In the genomic region with DNA sequence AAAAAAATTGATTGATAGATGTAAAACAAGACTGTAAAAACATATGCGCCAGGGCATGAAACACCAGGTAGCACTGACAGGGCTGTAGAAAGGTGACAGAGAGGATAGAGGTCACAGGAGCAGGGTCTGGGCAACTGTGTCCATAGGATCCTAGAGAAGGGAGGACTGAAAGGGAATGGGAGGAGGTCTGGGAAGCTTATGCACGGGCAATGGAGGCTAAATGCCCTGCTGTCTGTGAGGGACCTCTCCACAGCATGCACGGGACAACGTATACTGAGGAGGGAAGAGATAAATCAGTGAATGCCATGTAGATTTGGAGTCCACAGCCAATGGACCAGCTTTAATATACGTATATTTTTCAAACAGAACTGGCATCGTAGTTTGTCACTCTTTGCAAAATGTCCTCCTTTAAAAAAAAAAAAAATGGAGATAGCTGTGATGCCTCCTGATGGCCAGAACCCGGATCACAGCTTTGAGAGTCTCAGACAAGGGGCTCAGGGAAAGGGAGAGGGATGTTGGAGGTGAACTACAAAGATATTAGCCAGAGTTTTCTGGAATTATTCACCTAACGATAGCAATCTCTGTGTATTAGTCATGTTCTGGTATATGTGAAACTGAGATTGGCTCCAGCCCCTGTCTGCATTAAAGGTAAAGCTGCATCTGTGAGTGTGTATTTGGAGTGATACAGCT, we compare ENCODE assay signal across 18 cellular contexts. TPM values are rescaled to one million over a fixed set of nuclear protein-coding genes. Genes with fewer than 3 reads are reported as not detected.
DNase-seq lines count a peak whose midpoint lies in the region; ATAC-seq, FAIRE-seq and TF ChIP-seq lines count a peak whose summit lies in the region.
"Had no signal": no experiment of that assay in that cellular context is flagged by ENCODE, and none has a peak within 500 bp of the region (broad histone marks: within the 10 kb centered on the region; RNA-seq: fewer than 3 reads in every experiment).

No MANE protein-coding gene starts in this region.

- no peak overlapping the region for H2AFZ ChIP-seq in IMR-90 (replicated peaks; ENCODE audit: low read length, poor library complexity)
- H2AFZ ChIP-seq: PC-9 had no signal

- H2BK120ac ChIP-seq in IMR-90 (ENCODE audit: low read depth, low read length) (peak overlapping the region; percentile 10; the same call in 1 of the 2 replicates), mesendoderm (ENCODE audit: low read depth, low read length) (no peak overlapping the region)

- H2BK15ac ChIP-seq in IMR-90 (ENCODE audit: low read depth, low read length) = no peak overlapping the region
- no peak overlapping the region for H2BK15ac ChIP-seq in mesendoderm (replicated peaks; ENCODE audit: low read depth)

- H4K8ac ChIP-seq in IMR-90 (ENCODE audit: low read depth in 2 of 2, low read length in 2 of 2) (no peak overlapping the region), mesendoderm (ENCODE audit: low read depth, low read length) (no peak overlapping the region)

- no peak overlapping the region for H2AK5ac ChIP-seq in IMR-90 (ENCODE audit: low read depth, low read length)
- no peak overlapping the region for H2AK5ac ChIP-seq in mesendoderm (ENCODE audit: low read length)

- H3K4me3 ChIP-seq in IMR-90 (ENCODE audit: insufficient read depth, low read depth, low read length) (no peak overlapping the region), bronchial epithelial cell (ENCODE audit: low read depth, low read length) (no peak overlapping the region), mesendoderm (ENCODE audit: low read length) (no peak overlapping the region)
- H3K4me3 ChIP-seq: left ventricle myocardium inferior, PC-9 had no signal

- no peaks in the 10 kb centered on the region; the same call in 1 of the 2 replicates for H3K4me1 ChIP-seq in IMR-90 (ENCODE audit: control insufficient read depth, insufficient read depth, low read length)
- no peaks in the 10 kb centered on the region for H3K4me1 ChIP-seq in mesendoderm (ENCODE audit: control insufficient read depth, low read depth, low read length)
- H3K4me1 ChIP-seq: left ventricle myocardium inferior had no signal

- no peak overlapping the region for H3K9ac ChIP-seq in IMR-90 (ENCODE audit: low read depth, low read length)
- H3K9ac ChIP-seq in mesendoderm (ENCODE audit: low read length) = no peak overlapping the region

- no peak overlapping the region for H3K27ac ChIP-seq in IMR-90 (ENCODE audit: insufficient read depth, low read length)
- no peak overlapping the region for H3K27ac ChIP-seq in mesendoderm (ENCODE audit: low read depth, low read length)
- H3K27ac ChIP-seq: left ventricle myocardium inferior, PC-9 had no signal

- no peak for TF ChIP-seq POLR2A in IMR-90 (IDR thresholded peaks at IDR 0.05; ENCODE audit: low read depth, low read length)

- DNase-seq in IMR-90 = peak; percentile 33
- peak; percentile 13 for DNase-seq in bronchial epithelial cell (ENCODE audit: low read depth)
- no peak for DNase-seq in mesendoderm
- no peak for DNase-seq in activated T-cell treated with anti-CD3 and anti-CD28 coated beads, Interleukin-2, amount 50 U/mL, for 48 hours
- DNase-seq in G401 (ENCODE audit: low spot score) = no peak
- no peak for DNase-seq in activated CD4-positive, alpha-beta T cell treated with anti-CD3 and anti-CD28 coated beads, Interleukin-2, amount 50 U/mL, for 1 hour
- DNase-seq: activated CD4-positive, alpha-beta memory T cell treated with anti-CD3 and anti-CD28 coated beads, Interleukin-2, amount 10 ng/mL, durations not matched to agents 7 days and 5 days; activated naive CD8-positive, alpha-beta T cell treated with anti-CD3 and anti-CD28 coated beads for 36 hours; activated T-cell treated with anti-CD3 and anti-CD28 coated beads, Interleukin-2, amount 50 U/mL, for 4 hours; Calu3; effector CD4-positive, alpha-beta T cell; left ventricle myocardium inferior; MM.1S; NCI-H2029 treated with DMSO at 0.1 percent for 48 hours; NCI-H524 treated with DMSO at 0.1 percent for 48 hours; PC-9 had no signal

- dilution Hi-C loops in IMR-90 (cut with HindIII; ENCODE audit: low sequenced_read_pairs, unreplicated experiment) = no loop called here

- TF ChIP-seq CTCF in IMR-90 (conservative IDR thresholded peaks at IDR 0.05; ENCODE audit: low read depth, low read length) = no peak
- no peak for TF ChIP-seq CTCF in bronchial epithelial cell (IDR thresholded peaks at IDR 0.05; ENCODE audit: insufficient read depth, low read length, severe bottlenecking)

- no peak overlapping the region; the same call in 1 of the 2 replicates for H3K23ac ChIP-seq in IMR-90 (ENCODE audit: low read depth, low read length)
- no peak overlapping the region for H3K23ac ChIP-seq in mesendoderm (ENCODE audit: low read length)

- H3K36me3 ChIP-seq in IMR-90 (ENCODE audit: control insufficient read depth, insufficient read depth, low read length) (no peaks in the 10 kb centered on the region), bronchial epithelial cell (ENCODE audit: control insufficient read depth, insufficient read depth, low read length) (no peaks in the 10 kb centered on the region), mesendoderm (ENCODE audit: control insufficient read depth, insufficient read depth, low read length) (no peaks in the 10 kb centered on the region)
- H3K36me3 ChIP-seq: left ventricle myocardium inferior had no signal

- no CpG with 5 or more reads among the region's 8 CpGs for WGBS in IMR-90 (ENCODE audit: extremely low coverage in 2 of 2, insufficient read length in 1 of 2), 2 experiments
- WGBS in mesendoderm (ENCODE audit: extremely low coverage, insufficient coverage, low lambda C conversion rate) = no CpG with 5 or more reads among the region's 8 CpGs

- intact Hi-C loops in IMR-90 (cut with micrococcal nuclease) = no loop called here

- no peaks in the 10 kb centered on the region for H4K20me1 ChIP-seq in IMR-90 (ENCODE audit: insufficient read depth, low read length)

- FAIRE-seq in bronchial epithelial cell (lab: Jason Lieb, UNC) = no peak

- H3K18ac ChIP-seq in IMR-90 (ENCODE audit: low read depth, low read length) = no peak overlapping the region
- no peak overlapping the region for H3K18ac ChIP-seq in mesendoderm (ENCODE audit: low read length)

- 0 out of 2 replicates have a peak overlapping the region, but pooled peaks have one; percentile 9 for H3K4ac ChIP-seq in IMR-90 (ENCODE audit: low read depth, low read length)
- H3K4ac ChIP-seq in mesendoderm (ENCODE audit: low read depth, low read length) = no peak overlapping the region

- H2BK5ac ChIP-seq in IMR-90 (ENCODE audit: low read depth, low read length, poor library complexity, severe bottlenecking) (no peak overlapping the region), mesendoderm (ENCODE audit: low read length) (no peak overlapping the region)

- H4K5ac ChIP-seq in IMR-90 (ENCODE audit: low read depth, low read length) (no peak overlapping the region), mesendoderm (ENCODE audit: low read length) (no peak overlapping the region)

- H2BK20ac ChIP-seq in IMR-90 (ENCODE audit: low read depth, low read length) = no peak overlapping the region

- no TSS peak for BruUV-seq in IMR-90 (replicated peaks; lab: Mats Ljungman, UMichigan)

- no peaks in the 10 kb centered on the region for H3K9me3 ChIP-seq in IMR-90 (ENCODE audit: control insufficient read depth, insufficient read depth, low read length)
- H3K9me3 ChIP-seq: left ventricle myocardium inferior had no signal

- TF ChIP-seq RAD21 in IMR-90 (IDR thresholded peaks at IDR 0.05; ENCODE audit: low read length) = no peak

- H2AK9ac ChIP-seq in IMR-90 (replicated peaks; ENCODE audit: low read depth, low read length, poor library complexity) = no peak overlapping the region

- in situ Hi-C loops in IMR-90 (cut with MboI; ENCODE audit: low sequenced_read_pairs) = no loop called here
- in situ Hi-C loops in G401 (cut with HindIII; ENCODE audit: low sequenced_read_pairs) = no loop called here

- no peaks in the 10 kb centered on the region for H3K9me1 ChIP-seq in IMR-90 (ENCODE audit: insufficient read depth, low read length)

- H3K27me3 ChIP-seq in IMR-90 (ENCODE audit: control insufficient read depth, insufficient read depth, low read length) (no peaks in the 10 kb centered on the region; the same call in 1 of the 2 replicates), bronchial epithelial cell (ENCODE audit: control insufficient read depth, insufficient read depth, low read length) (no peaks in the 10 kb centered on the region), mesendoderm (ENCODE audit: insufficient read depth, low read length, poor library complexity) (no peaks in the 10 kb centered on the region)

- peak; percentile 45 for ATAC-seq in GM18867 (IDR thresholded peaks at IDR 0.05; ENCODE audit: unreplicated experiment)
- peak; percentile 46 for ATAC-seq in IMR-90 (ENCODE audit: low read depth)
- ATAC-seq in GM21576 (IDR thresholded peaks at IDR 0.05; ENCODE audit: unreplicated experiment) = no peak
- ATAC-seq: activated T-cell treated with anti-CD3 and anti-CD28 coated beads, Interleukin-2, amount 50 U/mL, for 4 hours had no signal

- no peak overlapping the region for H4K91ac ChIP-seq in IMR-90 (ENCODE audit: insufficient read depth, low read depth, low read length)

- H3K79me2 ChIP-seq in mesendoderm (ENCODE audit: control insufficient read depth, insufficient read depth, low read length) = no peaks in the 10 kb centered on the region

- POLR2A ChIA-PET in IMR-90 (lab: Charles Lee; ENCODE audit: unreplicated experiment) = no interaction called here

- no peak overlapping the region for H3K56ac ChIP-seq in IMR-90 (ENCODE audit: extremely low read depth, insufficient read depth, low read length)
- H3K56ac ChIP-seq in mesendoderm (ENCODE audit: low read length) = peak overlapping the region; percentile 15

- H3K4me2 ChIP-seq in IMR-90 (ENCODE audit: low read depth, low read length) = no peak overlapping the region
- no peak overlapping the region for H3K4me2 ChIP-seq in mesendoderm (ENCODE audit: low read length)
- H3K4me2 ChIP-seq: PC-9 had no signal

- peak overlapping the region; percentile 26 for H3K14ac ChIP-seq in IMR-90 (replicated peaks; ENCODE audit: low read depth, low read length)

- H3K79me1 ChIP-seq in IMR-90 (ENCODE audit: low read depth in 1 of 2, low read length in 2 of 2) (no peaks in the 10 kb centered on the region), mesendoderm (ENCODE audit: low read length) (no peaks in the 10 kb centered on the region)

- CTCF ChIA-PET in IMR-90 (lab: Yijun Ruan, JAX) = interaction anchor here (0.6 to 1.0 kb wide), 3 partner anchors 13 to 274 kb away, joined by 3 to 5 read pairs (median 5); no protein-coding TSS in a partner anchor

RNA-seq across cellular contexts. Expression of a gene that starts 16.0 kb away (rescaled TPM):
- total RNA-seq in IMR-90 (2012; rRNA removed) (under 0.01 TPM in 2 replicates), bronchial epithelial cell (under 0.01 and 0.13 TPM in 2 replicates)
- polyA plus RNA-seq in IMR-90 (2012; rRNA removed) = 0.16 and 0.26 TPM in 2 replicates
- polyA plus RNA-seq in IMR-90 (2012; cell fraction: cytosol; rRNA removed) = 0.05 TPM in 1 of 2 replicates, not detected in the other
- 1.5 and 1.9 TPM in 2 replicates for polyA plus RNA-seq in IMR-90 (2012; cell fraction: nucleus; rRNA removed; ENCODE audit: low replicate concordance)
- polyA plus RNA-seq in mesendoderm (2013, experiment 1 of 2) = 0.01 TPM
- 0.03 TPM for polyA plus RNA-seq in mesendoderm (2013, experiment 2 of 2)
- not detected in 2 replicates for total RNA-seq in G401 (2014; rRNA removed; shearing (Covaris generic))
- total RNA-seq: left ventricle myocardium inferior had no signal

Comparison
In these comparisons a context has a peak if more than half of its experiments do, and no peak if none do; other contexts are left out.
1. DNase-seq: peak in IMR-90 (single experiment) and bronchial epithelial cell (single experiment); none in mesendoderm (single experiment), activated T-cell treated with anti-CD3 and anti-CD28 coated beads, Interleukin-2, amount 50 U/mL, for 48 hours (0 of 2), G401 (single experiment) and activated CD4-positive, alpha-beta T cell treated with anti-CD3 and anti-CD28 coated beads, Interleukin-2, amount 50 U/mL, for 1 hour (single experiment).